Comparison of ENCODE assay signal across 21 cellular contexts in the genomic region with DNA sequence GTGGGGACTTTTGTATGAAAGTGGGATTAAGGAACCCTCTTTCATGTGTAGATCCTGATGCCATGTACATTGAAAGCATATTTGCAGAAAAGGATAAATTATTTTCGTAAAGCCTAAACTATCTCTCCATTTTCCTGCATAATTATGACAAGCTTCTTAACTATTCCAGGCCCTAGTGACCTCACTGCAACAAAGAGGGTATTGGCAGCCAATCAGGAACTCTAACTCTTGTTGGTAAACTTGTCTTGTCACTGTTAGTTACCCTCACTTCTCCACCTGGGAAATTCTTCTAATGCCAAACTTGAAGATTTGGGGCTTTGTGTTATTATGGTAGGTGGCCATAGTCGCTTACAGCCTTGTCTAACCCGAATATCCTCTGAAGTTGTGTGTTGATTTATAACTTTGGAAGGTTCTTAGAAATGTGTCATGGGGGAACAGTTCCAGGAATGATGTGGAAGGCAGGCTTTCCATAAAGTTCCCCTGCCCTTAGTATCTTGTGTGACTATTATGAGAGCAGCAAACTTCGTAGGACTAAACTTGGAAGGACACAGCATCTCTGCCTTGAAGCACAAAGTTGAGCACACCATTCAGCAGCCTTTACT. TPM values are rescaled to one million over a fixed set of nuclear protein-coding genes. Genes with fewer than 3 reads are reported as not detected.
DNase-seq lines count a peak whose midpoint lies in the region; ATAC-seq, FAIRE-seq and TF ChIP-seq lines count a peak whose summit lies in the region.
"Had no signal": no experiment of that assay in that cellular context is flagged by ENCODE, and none has a peak within 500 bp of the region (broad histone marks: within the 10 kb centered on the region; RNA-seq: fewer than 3 reads in every experiment).

No MANE protein-coding gene starts in this region.

- H3K36me3 Mint-ChIP-seq in CD14-positive monocyte = peaks cover 8 to 9% of the 10 kb centered on the region in 2 donors
- H3K36me3 Mint-ChIP-seq in natural killer cell treated with Interleukin-12 subunit alpha and Interleukin-12 subunit beta and Interleukin-15 and Interleukin-18, amount 100 ng/mL, for 72 hours = peaks cover 8% of the 10 kb centered on the region

- WGBS in K562 (ENCODE audit: insufficient coverage, low coverage, missing lambda C conversion rate) = 12% methylated on average over 4 of the region's 4 CpGs

- peak overlapping the region; percentile 69 for H2AFZ ChIP-seq in K562 (ENCODE audit: low read depth, low read length)

- H3K4me1 ChIP-seq in HUES48 (ENCODE audit: control insufficient read depth, insufficient read depth, low read length) = peaks cover 22% of the 10 kb centered on the region
- H3K4me1 ChIP-seq in K562 (replicated peaks in 1 of 2; ENCODE audit: control insufficient read depth in 2 of 2, insufficient read depth in 2 of 2, low read length in 2 of 2) = peaks cover 0 to 21% of the 10 kb centered on the region in 2 experiments; a peak in 3 of 5 replicates
- no peaks in the 10 kb centered on the region for H3K4me1 ChIP-seq in BE2C
- H3K4me1 ChIP-seq: SJCRH30 had no signal

- no peak for TF ChIP-seq RAD21 in K562 (CRISPR knock-in tag; conservative IDR thresholded peaks at IDR 0.05 in 1 of 2, IDR thresholded peaks at IDR 0.05 in 1 of 2)

- H3K27ac ChIP-seq in HUES48 (ENCODE audit: low read depth, low read length) = peak overlapping the region; percentile 21
- peak overlapping the region; percentile 39; the same call in 1 of the 3 replicates for H3K27ac ChIP-seq in K562 (ENCODE audit: extremely low read depth, low read depth, low read length)
- H3K27ac ChIP-seq: SJCRH30 had no signal

- no peaks in the 10 kb centered on the region for H3K9me1 ChIP-seq in K562 (ENCODE audit: control insufficient read depth, insufficient read depth, low read length)

- no peaks in the 10 kb centered on the region for H3K9me3 Mint-ChIP-seq in CD14-positive monocyte
- peaks cover 4% of the 10 kb centered on the region for H3K9me3 Mint-ChIP-seq in natural killer cell treated with Interleukin-12 subunit alpha and Interleukin-12 subunit beta and Interleukin-15 and Interleukin-18, amount 100 ng/mL, for 72 hours
- H3K9me3 Mint-ChIP-seq: CD8-positive, alpha-beta T cell had no signal

- CTCF ChIA-PET in K562 (lab: Yijun Ruan, JAX; ENCODE audit: low intra/inter-chr PET ratio) = no interaction called here

- H4K20me1 ChIP-seq in K562 (replicated peaks; ENCODE audit: control insufficient read depth, insufficient read depth, low read length) = no peaks in the 10 kb centered on the region

- H3K27me3 Mint-ChIP-seq in CD14-positive monocyte (ENCODE audit: low read depth in 3 of 3) = no peaks in the 10 kb centered on the region
- H3K27me3 Mint-ChIP-seq in natural killer cell treated with Interleukin-12 subunit alpha and Interleukin-12 subunit beta and Interleukin-15 and Interleukin-18, amount 100 ng/mL, for 72 hours = no peaks in the 10 kb centered on the region

- H3K9ac ChIP-seq in HUES48 (ENCODE audit: low read depth, low read length) (no peak overlapping the region), K562 (ENCODE audit: insufficient read depth in 1 of 2, low read depth in 2 of 2, low read length in 2 of 2) (no peak overlapping the region)

- peaks cover 54% of the 10 kb centered on the region for H3K4me1 Mint-ChIP-seq in CD14-positive monocyte
- H3K4me1 Mint-ChIP-seq in natural killer cell treated with Interleukin-12 subunit alpha and Interleukin-12 subunit beta and Interleukin-15 and Interleukin-18, amount 100 ng/mL, for 72 hours (ENCODE audit: low read depth in 2 of 2) = peaks cover 63 to 68% of the 10 kb centered on the region in 2 donors

- no peak overlapping the region for H3K4me3 Mint-ChIP-seq in CD14-positive monocyte
- H3K4me3 Mint-ChIP-seq in natural killer cell treated with Interleukin-12 subunit alpha and Interleukin-12 subunit beta and Interleukin-15 and Interleukin-18, amount 100 ng/mL, for 72 hours = no peak overlapping the region
- H3K4me3 Mint-ChIP-seq: CD8-positive, alpha-beta T cell had no signal

- DNase-seq in CD14-positive monocyte (ENCODE audit: low spot score) (no peak), K562 (ENCODE audit: extremely low read depth in 1 of 4, low spot score in 3 of 4) (peak in 2 of 4 experiments; percentile 36 to 42), BE2C (no peak), DMS79 (lab: John Stamatoyannopoulos, UW) (no peak)
- no peak for DNase-seq in natural killer cell treated with Interleukin-12 subunit alpha and Interleukin-12 subunit beta and Interleukin-15 and Interleukin-18, amount 100 ng/mL, for 72 hours (ENCODE audit: low spot score)
- no peak for DNase-seq in stimulated activated naive CD8-positive, alpha-beta T cell treated with anti-CD3 and anti-CD28 coated beads, Interleukin-15, Interleukin-2, amounts not matched to agents 100 U/mL and 50 U/mL, for 24 hours
- DNase-seq: 8988T; Calu3; CD8-positive, alpha-beta T cell; EL; KG1; NCI-H1048; NCI-H1436 treated with DMSO at 0.1 percent for 48 hours; NCI-H2029; NCI-H345; NCI-H526; SJCRH30 had no signal

- peak; percentile 49 for ATAC-seq in K562
- ATAC-seq in natural killer cell treated with Interleukin-12 subunit alpha and Interleukin-12 subunit beta and Interleukin-15 and Interleukin-18, amount 100 ng/mL, for 72 hours = no peak
- ATAC-seq in stimulated activated naive CD8-positive, alpha-beta T cell treated with anti-CD3 and anti-CD28 coated beads, Interleukin-15, Interleukin-2, amounts not matched to agents 100 U/mL and 50 U/mL, for 24 hours = no peak
- no peak for ATAC-seq in GM21390 (IDR thresholded peaks at IDR 0.05; ENCODE audit: unreplicated experiment)
- ATAC-seq: CD8-positive, alpha-beta T cell; HepG2 had no signal

- no peak for TF ChIP-seq EP300 in K562 (IDR thresholded peaks at IDR 0.05; ENCODE audit: low read length)

- POLR2A ChIA-PET in K562 (lab: Yijun Ruan, JAX) = interaction anchor here (1.0 kb wide), 1 partner anchor 8 kb away, joined by 4 read pairs; no protein-coding TSS in a partner anchor

- intact Hi-C loops in CD14-positive monocyte (cut with micrococcal nuclease) (no loop called here), K562 (cut with micrococcal nuclease) (no loop called here)

- BruUV-seq in K562 (replicated peaks; lab: Mats Ljungman, UMichigan) = no TSS peak

- H3K4me3 ChIP-seq in HUES48 (ENCODE audit: low read depth, low read length) (no peak overlapping the region), K562 (no peak overlapping the region), BE2C (ENCODE audit: low read depth, low read length) (no peak overlapping the region)
- H3K4me3 ChIP-seq: SJCRH30 had no signal

- TF ChIP-seq POLR2A in K562 (conservative IDR thresholded peaks at IDR 0.05) = no peak

- peak overlapping the region; percentile 39; the same call in 1 of the 2 replicates for H3K4me2 ChIP-seq in K562 (ENCODE audit: insufficient read depth, low read length)

- in situ Hi-C loops in K562 (cut with MboI) = no loop called here

- peak; percentile 62 for FAIRE-seq in K562 (lab: Jason Lieb, UNC)
- FAIRE-seq: GM12891, HepG2 had no signal

- H3K79me2 ChIP-seq in K562 (ENCODE audit: control insufficient read depth, insufficient read depth, low read length) = no peaks in the 10 kb centered on the region

- no peaks in the 10 kb centered on the region for H3K36me3 ChIP-seq in HUES48 (ENCODE audit: control insufficient read depth, insufficient read depth, low read length)
- no peaks in the 10 kb centered on the region for H3K36me3 ChIP-seq in K562 (ENCODE audit: control insufficient read depth, insufficient read depth, low read length)
- H3K36me3 ChIP-seq in BE2C = no peaks in the 10 kb centered on the region
- H3K36me3 ChIP-seq: SJCRH30 had no signal

- H3K27me3 ChIP-seq in HUES48 (ENCODE audit: control insufficient read depth, insufficient read depth, low read length) = no peaks in the 10 kb centered on the region
- no peaks in the 10 kb centered on the region for H3K27me3 ChIP-seq in K562 (ENCODE audit: control insufficient read depth in 2 of 2, insufficient read depth in 2 of 2, low read length in 2 of 2)
- H3K27me3 ChIP-seq in BE2C = peaks cover 3% of the 10 kb centered on the region; the same call in 1 of the 2 replicates

- TF ChIP-seq CTCF in CD14-positive monocyte (IDR thresholded peaks at IDR 0.05) (no peak), K562 (IDR thresholded peaks at IDR 0.05 in 2 of 3, conservative IDR thresholded peaks at IDR 0.05 in 1 of 3; ENCODE audit: insufficient read depth in 2 of 3, low read depth in 1 of 3, low read length in 3 of 3) (no peak), BE2C (IDR thresholded peaks at IDR 0.05; ENCODE audit: low read depth, low read length) (no peak)

- H3K9me3 ChIP-seq in HUES48 (ENCODE audit: control insufficient read depth, insufficient read depth, low read length) (no peaks in the 10 kb centered on the region), K562 (replicated peaks; ENCODE audit: control insufficient read depth, insufficient read depth, low read depth, low read length) (no peaks in the 10 kb centered on the region), BE2C (no peaks in the 10 kb centered on the region)
- H3K9me3 ChIP-seq: SJCRH30 had no signal

- H3K27ac Mint-ChIP-seq in CD14-positive monocyte = peak overlapping the region in 5 of 7 donors; percentile 31 to 65 (median 61)
- H3K27ac Mint-ChIP-seq in natural killer cell treated with Interleukin-12 subunit alpha and Interleukin-12 subunit beta and Interleukin-15 and Interleukin-18, amount 100 ng/mL, for 72 hours = peak overlapping the region; percentile 88 to 94
- H3K27ac Mint-ChIP-seq: CD8-positive, alpha-beta T cell had no signal

RNA-seq across cellular contexts. Expression of a gene that starts 52.5 kb away (rescaled TPM):
- polyA plus RNA-seq in CD14-positive monocyte (10 to 100 TPM; 21.4 to 35.4 TPM), K562 (2011; rRNA removed) (16.5 and 20.0 TPM in 2 replicates), K562 (2014; fragmentation: Illumina TruSeq; extraction: Trizol) (16.0 and 23.2 TPM in 2 replicates), K562 (2014; fragmentation: Nextera tagmentation; extraction: Ambion mirVana) (1 to 10 TPM; 8.7 to 8.8 TPM), K562 (2014; rRNA removed) (9.8 and 13.5 TPM in 2 replicates)
- 17.5 and 60.7 TPM in 2 replicates for total RNA-seq in K562 (2011; cell fraction: chromatin; rRNA removed; ENCODE audit: low replicate concordance)
- 8.0 and 11.2 TPM in 2 replicates for total RNA-seq in K562 (2011; cell fraction: nucleolus; rRNA removed)
- 14.3 and 24.7 TPM in 2 replicates for total RNA-seq in K562 (2011; cell fraction: nucleoplasm; rRNA removed)
- total RNA-seq in K562 (2014; rRNA removed) (13.6 and 15.6 TPM in 2 replicates), K562 (2014; rRNA removed; fragmentation: Illumina TruSeq; extraction: Trizol) (19.6 and 20.4 TPM in 2 replicates), K562 (2015; rRNA removed; fragmentation: Illumina TruSeq; extraction: Trizol) (19.4 and 20.6 TPM in 2 replicates), K562 (2021) (15.0 and 17.4 TPM in 2 replicates)
- 5.8 and 9.8 TPM in 2 replicates for polyA plus RNA-seq in K562 (2011; cell fraction: cytosol; rRNA removed)
- 10.4 and 16.0 TPM in 2 replicates for polyA plus RNA-seq in K562 (2011; cell fraction: nucleus; rRNA removed)
- 15.0 and 19.7 TPM in 2 replicates for polyA plus RNA-seq in K562 (2012)
- 34.7 and 48.2 TPM in 2 replicates for polyA minus RNA-seq in K562 (2011; rRNA and poly(A)+ RNA removed)
- 18.4 and 29.9 TPM in 2 replicates for polyA minus RNA-seq in K562 (2011; cell fraction: cytosol; rRNA and poly(A)+ RNA removed)
- polyA minus RNA-seq in K562 (2011; cell fraction: nucleus; rRNA and poly(A)+ RNA removed) = 12.9 and 26.5 TPM in 2 replicates
- total RNA-seq in natural killer cell treated with Interleukin-12 subunit alpha and Interleukin-12 subunit beta and Interleukin-15 and Interleukin-18, amount 100 ng/mL, for 72 hours = 100 to 1,000 TPM; 104 to 111 TPM
- not detected for polyA plus RNA-seq in BE2C (2012; ENCODE audit: insufficient read depth, insufficient read length, low read depth)
